12 cellular contexts compared by ENCODE assay signal in genomic region chr1:33364578-33364945, GRCh38. TPM values are rescaled to one million over a fixed set of nuclear protein-coding genes. Genes with fewer than 3 reads are reported as not detected.
DNase-seq lines count a peak whose midpoint lies in the region; ATAC-seq, FAIRE-seq and TF ChIP-seq lines count a peak whose summit lies in the region.
"Had no signal": no experiment of that assay in that cellular context is flagged by ENCODE, and none has a peak within 500 bp of the region (broad histone marks: within the 10 kb centered on the region; RNA-seq: fewer than 3 reads in every experiment).

No MANE protein-coding gene starts in this region.

- H3K4me1 ChIP-seq in HepG2 (ENCODE audit: insufficient read depth, low read length) (peaks cover 52% of the 10 kb centered on the region), right lobe of liver (peaks cover 0 to 4% (median 0%) of the 10 kb centered on the region in 4 donors), ectodermal cell (ENCODE audit: control insufficient read depth, insufficient read depth, low read length) (peaks cover 60% of the 10 kb centered on the region), neuron (ENCODE audit: insufficient read depth, low read length) (peaks cover 70% of the 10 kb centered on the region), aorta (ENCODE audit: control insufficient read depth in 1 of 2, insufficient read depth in 2 of 2, low read length in 2 of 2) (peaks cover 2 to 3% of the 10 kb centered on the region in 2 donors)

- TF ChIP-seq CTCF in HepG2 (CRISPR knock-in tag; IDR thresholded peaks at IDR 0.05) (peak; percentile 9; the same call in 1 of the 2 replicates), right lobe of liver (IDR thresholded peaks at IDR 0.05) (no peak)

- no peaks in the 10 kb centered on the region for H3K36me3 Mint-ChIP-seq in activated CD4-positive, alpha-beta T cell treated with anti-CD3 and anti-CD28 coated beads, Interleukin-2, amount 10 ng/mL, durations not matched to agents 24 days and 14 days (ENCODE audit: low read depth)

- intact Hi-C loops in HepG2 (cut with micrococcal nuclease; ENCODE audit: unreplicated experiment) (loop anchor here (10.0 kb wide), 1 partner anchor 250 kb away; no protein-coding TSS in a partner anchor), right lobe of liver (cut with DNase I) (no loop called here), aorta (cut with DNase I) (loop anchor here in 1 of 2 donors (10.0 kb wide), 1 partner anchor 250 kb away; no protein-coding TSS in a partner anchor)
- intact Hi-C loops in activated CD4-positive, alpha-beta T cell treated with anti-CD3 and anti-CD28 coated beads, Interleukin-2, amount 10 ng/mL, durations not matched to agents 24 days and 14 days (cut with micrococcal nuclease): no loop called here

- no peak for DNase-seq in HepG2 (ENCODE audit: low spot score)
- DNase-seq in right lobe of liver: no peak
- no peak for DNase-seq in aorta
- DNase-seq in activated CD4-positive, alpha-beta T cell treated with anti-CD3 and anti-CD28 coated beads, Interleukin-2, amount 10 ng/mL, durations not matched to agents 24 days and 14 days: no peak
- DNase-seq in COR-L47 (lab: John Stamatoyannopoulos, UW): no peak
- DNase-seq in NCI-H146 (lab: John Stamatoyannopoulos, UW): no peak
- DNase-seq: SW 1271 had no signal

- TF ChIP-seq RAD21 in HepG2 (CRISPR knock-in tag; IDR thresholded peaks at IDR 0.05): no peak

- CTCF ChIA-PET in HepG2 (lab: Yijun Ruan, JAX; ENCODE audit: low intra/inter-chr PET ratio, low total read pairs): no interaction called here

- peaks cover 0 to 16% of the 10 kb centered on the region in 2 experiments; a peak in 2 of 5 replicates for H3K27me3 ChIP-seq in HepG2 (ENCODE audit: control insufficient read depth in 1 of 2, insufficient read depth in 2 of 2, low read length in 2 of 2)
- H3K27me3 ChIP-seq in right lobe of liver: no peaks in the 10 kb centered on the region
- H3K27me3 ChIP-seq in ectodermal cell (ENCODE audit: control insufficient read depth, insufficient read depth, low read length, poor library complexity, severe bottlenecking): no peaks in the 10 kb centered on the region
- H3K27me3 ChIP-seq in neuron (ENCODE audit: insufficient read depth, low read length): no peaks in the 10 kb centered on the region
- no peaks in the 10 kb centered on the region for H3K27me3 ChIP-seq in aorta (ENCODE audit: control insufficient read depth in 1 of 2, insufficient read depth in 2 of 2, low read length in 1 of 2)

- ATAC-seq in HepG2 (peak; percentile 55), right lobe of liver (no peak), aorta (ENCODE audit: low FRiP score) (no peak)

- no peak overlapping the region for H3K4me3 Mint-ChIP-seq in activated CD4-positive, alpha-beta T cell treated with anti-CD3 and anti-CD28 coated beads, Interleukin-2, amount 10 ng/mL, durations not matched to agents 24 days and 14 days
- H3K4me3 Mint-ChIP-seq: CD14-positive monocyte had no signal

- no peaks in the 10 kb centered on the region for H3K79me2 ChIP-seq in HepG2 (ENCODE audit: insufficient read depth, low read length)

- in situ Hi-C loops in HepG2 (cut with HindIII; ENCODE audit: extremely low pct_ligation_motif_present, low pct_unique_long_range_greater_than_20kb): no loop called here

- POLR2A ChIA-PET in HepG2 (lab: Yijun Ruan, JAX): interaction anchor here (1.0 to 2.4 kb wide), 7 partner anchors 11 to 107 kb away, joined by 3 to 15 read pairs (median 3); no protein-coding TSS in a partner anchor

- no peak overlapping the region for H3K9ac ChIP-seq in HepG2 (ENCODE audit: insufficient read depth, low read depth, low read length)

- H2AFZ ChIP-seq in HepG2 (ENCODE audit: low read length) (no peak overlapping the region), neuron (ENCODE audit: low read depth, low read length) (no peak overlapping the region)

- H3K27ac ChIP-seq in HepG2 (ENCODE audit: extremely low read length, insufficient read depth, low read length) (no peak overlapping the region), right lobe of liver (peak overlapping the region in 1 of 3 donors; percentile 20), ectodermal cell (ENCODE audit: insufficient read depth, low read depth, low read length, poor library complexity, severe bottlenecking) (peak overlapping the region; percentile 99), aorta (ENCODE audit: low read depth in 1 of 2, low read length in 2 of 2) (peak overlapping the region; percentile 76 to 86)
- H3K27ac ChIP-seq: HL-60 had no signal

- H3K9me3 ChIP-seq in HepG2 (ENCODE audit: low read length): no peaks in the 10 kb centered on the region
- H3K9me3 ChIP-seq in right lobe of liver: no peaks in the 10 kb centered on the region
- no peaks in the 10 kb centered on the region for H3K9me3 ChIP-seq in ectodermal cell (ENCODE audit: control insufficient read depth, low read length)
- H3K9me3 ChIP-seq in neuron (ENCODE audit: low read length): no peaks in the 10 kb centered on the region
- H3K9me3 ChIP-seq in aorta (ENCODE audit: control insufficient read depth, low read length): no peaks in the 10 kb centered on the region

- H3K27me3 Mint-ChIP-seq in activated CD4-positive, alpha-beta T cell treated with anti-CD3 and anti-CD28 coated beads, Interleukin-2, amount 10 ng/mL, durations not matched to agents 24 days and 14 days: no peaks in the 10 kb centered on the region

- no peaks in the 10 kb centered on the region for H3K9me3 Mint-ChIP-seq in activated CD4-positive, alpha-beta T cell treated with anti-CD3 and anti-CD28 coated beads, Interleukin-2, amount 10 ng/mL, durations not matched to agents 24 days and 14 days
- H3K9me3 Mint-ChIP-seq: CD14-positive monocyte had no signal

- H3K4me3 ChIP-seq in HepG2 (replicated peaks in 1 of 3; ENCODE audit: insufficient read depth in 1 of 3, low read depth in 2 of 3, low read length in 3 of 3): peak overlapping the region in 1 of 3 experiments; percentile 39; a peak in 1 of 6 replicates
- no peak overlapping the region for H3K4me3 ChIP-seq in right lobe of liver
- H3K4me3 ChIP-seq in ectodermal cell (ENCODE audit: insufficient read depth, low read depth, low read length): no peak overlapping the region
- peak overlapping the region; percentile 16 for H3K4me3 ChIP-seq in neuron (ENCODE audit: low read length)
- no peak overlapping the region for H3K4me3 ChIP-seq in aorta (ENCODE audit: low read length in 2 of 2)

- H3K36me3 ChIP-seq in HepG2 (replicated peaks in 1 of 2; ENCODE audit: control insufficient read depth in 1 of 2, insufficient read depth in 2 of 2, low read length in 2 of 2) (no peaks in the 10 kb centered on the region), right lobe of liver (no peaks in the 10 kb centered on the region), ectodermal cell (ENCODE audit: control insufficient read depth, insufficient read depth, low read length) (no peaks in the 10 kb centered on the region), neuron (ENCODE audit: insufficient read depth, low read length) (no peaks in the 10 kb centered on the region), aorta (ENCODE audit: control insufficient read depth in 1 of 2, insufficient read depth in 2 of 2, low read length in 1 of 2) (no peaks in the 10 kb centered on the region)

- WGBS in HepG2 (ENCODE audit: low lambda C conversion rate): 10% methylated on average over 1 of the region's 2 CpGs
- 71% methylated on average over 1 of the region's 2 CpGs for WGBS in right lobe of liver (ENCODE audit: insufficient coverage, low coverage, low lambda C conversion rate, missing lambda C conversion rate)
- WGBS in ectodermal cell, 2 experiments: 23 to 30% methylated on average over 2 of the region's 2 CpGs
- WGBS in aorta, 2 donors: 8 to 23% methylated on average over 1 to 2 of the region's 2 CpGs

- peaks cover 3% of the 10 kb centered on the region; the same call in 1 of the 2 replicates for H4K20me1 ChIP-seq in HepG2 (ENCODE audit: insufficient read depth, low read length)

- no peak for TF ChIP-seq EP300 in HepG2 (IDR thresholded peaks at IDR 0.05; ENCODE audit: low read depth in 2 of 2, low read length in 2 of 2)
- no peak for TF ChIP-seq EP300 in HepG2 (CRISPR knock-in tag; IDR thresholded peaks at IDR 0.05; ENCODE audit: borderline replicate concordance)

- no TSS peak for BruUV-seq in HepG2 (replicated peaks; lab: Mats Ljungman, UMichigan)

- peaks cover 11% of the 10 kb centered on the region for H3K4me1 Mint-ChIP-seq in activated CD4-positive, alpha-beta T cell treated with anti-CD3 and anti-CD28 coated beads, Interleukin-2, amount 10 ng/mL, durations not matched to agents 24 days and 14 days

- TF ChIP-seq POLR2A in HepG2 (IDR thresholded peaks at IDR 0.05; ENCODE audit: insufficient read depth in 1 of 2, low read depth in 2 of 2, low read length in 2 of 2) (no peak), right lobe of liver (IDR thresholded peaks at IDR 0.05) (no peak)

- peak overlapping the region; percentile 56 for H3K4me2 ChIP-seq in HepG2 (ENCODE audit: low read depth, low read length)

- no peak overlapping the region for H3K27ac Mint-ChIP-seq in activated CD4-positive, alpha-beta T cell treated with anti-CD3 and anti-CD28 coated beads, Interleukin-2, amount 10 ng/mL, durations not matched to agents 24 days and 14 days

- FAIRE-seq in HepG2 (lab: Jason Lieb, UNC): no peak
- FAIRE-seq: bronchial epithelial cell had no signal

RNA-seq across cellular contexts. Expression of gene A3GALT2, which starts 43.7 kb away (rescaled TPM):
- not detected in 2 replicates for total RNA-seq in HepG2 (2016; rRNA removed; fragmentation: Illumina TruSeq; extraction: Trizol)
- not detected in 2 replicates for total RNA-seq in HepG2 (2016; cell fraction: cytosol; rRNA removed; fragmentation: Illumina TruSeq; extraction: Trizol; ENCODE audit: low read depth)
- not detected in 2 replicates for total RNA-seq in HepG2 (2016; cell fraction: insoluble cytoplasmic fraction; rRNA removed; fragmentation: Illumina TruSeq; extraction: Trizol)
- not detected in 2 replicates for total RNA-seq in HepG2 (2016; cell fraction: membrane; rRNA removed; fragmentation: Illumina TruSeq; extraction: Trizol)
- total RNA-seq in HepG2 (2016; cell fraction: nucleus; rRNA removed; fragmentation: Illumina TruSeq; extraction: Trizol): not detected in 2 replicates
- polyA plus RNA-seq in HepG2 (2011; rRNA removed): not detected in 2 replicates
- polyA plus RNA-seq in HepG2 (2011; cell fraction: cytosol; rRNA removed): not detected in 2 replicates
- polyA plus RNA-seq in HepG2 (2011; cell fraction: nucleus; rRNA removed): not detected in 2 replicates
- polyA plus RNA-seq in HepG2 (2012): not detected in 2 replicates
- not detected in 2 replicates for polyA plus RNA-seq in HepG2 (2016; cell fraction: cytosol; fragmentation: Illumina TruSeq; extraction: Trizol; ENCODE audit: low read depth)
- polyA plus RNA-seq in HepG2 (2016; cell fraction: insoluble cytoplasmic fraction; fragmentation: Illumina TruSeq; extraction: Trizol; ENCODE audit: low read depth): not detected in 2 replicates
- polyA plus RNA-seq in HepG2 (2016; cell fraction: membrane; fragmentation: Illumina TruSeq; extraction: Trizol; ENCODE audit: low read depth): not detected in 2 replicates
- not detected in 2 replicates for polyA plus RNA-seq in HepG2 (2016; cell fraction: nucleus; fragmentation: Illumina TruSeq; extraction: Trizol; ENCODE audit: insufficient read depth, low read depth)
- polyA minus RNA-seq in HepG2 (2011; rRNA and poly(A)+ RNA removed; ENCODE audit: low replicate concordance): not detected in 2 replicates
- polyA minus RNA-seq in HepG2 (2011; cell fraction: cytosol; rRNA and poly(A)+ RNA removed): not detected in 2 replicates
- not detected in 2 replicates for polyA minus RNA-seq in HepG2 (2011; cell fraction: nucleus; rRNA and poly(A)+ RNA removed)
- not detected for total RNA-seq in right lobe of liver
- polyA plus RNA-seq in ectodermal cell (2013, experiment 1 of 4): not detected
- polyA plus RNA-seq in ectodermal cell (2013, experiment 2 of 4): not detected
- not detected for polyA plus RNA-seq in ectodermal cell (2013, experiment 3 of 4)
- not detected for polyA plus RNA-seq in ectodermal cell (2013, experiment 4 of 4)
- total RNA-seq in aorta: under 1 TPM; 0.36 to 0.81 TPM
- polyA plus RNA-seq in aorta: not detected
- not detected in 2 replicates for total RNA-seq in activated CD4-positive, alpha-beta T cell treated with anti-CD3 and anti-CD28 coated beads, Interleukin-2, amount 10 ng/mL, durations not matched to agents 24 days and 14 days
- total RNA-seq: bronchial epithelial cell had no signal
- polyA plus RNA-seq: CD14-positive monocyte had no signal
